8 cellular contexts compared by ENCODE assay signal in the genomic region with DNA sequence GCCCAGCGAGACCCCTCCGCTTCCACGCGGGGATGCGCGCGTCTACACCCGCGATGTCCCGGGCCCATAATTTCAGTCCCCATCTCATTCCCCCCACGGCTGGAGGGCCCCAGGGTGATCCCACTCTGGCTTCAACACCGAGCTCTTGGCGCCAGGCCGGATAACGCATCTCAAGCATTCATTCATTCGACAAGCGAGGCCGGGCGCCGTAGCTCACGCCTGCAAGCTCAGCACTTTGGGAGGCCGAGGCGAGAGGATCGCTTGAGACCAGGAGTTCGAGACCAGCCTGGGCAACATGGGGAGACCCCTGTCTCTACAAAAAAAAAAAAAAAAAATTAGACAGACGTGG.
DNase-seq lines count a peak whose midpoint lies in the region; ATAC-seq and TF ChIP-seq lines count a peak whose summit lies in the region.

No MANE protein-coding gene starts in this region.

- DNase-seq in AG10803 (ENCODE audit: low read depth) (no peak), caudate nucleus (lab: John Stamatoyannopoulos, UW) (peak in 1 of 61 donors; percentile 51), KG1 (lab: John Stamatoyannopoulos, UW) (no peak), NOMO-1 (lab: John Stamatoyannopoulos, UW; ENCODE audit: unreplicated experiment in 2 of 2) (no peak), dedifferentiated amniotic fluid mesenchymal stem cell (ENCODE audit: extremely low spot score) (no peak)

- H3K9me3 ChIP-seq in muscle layer of colon (ENCODE audit: low read length) = no peaks in the 10 kb centered on the region

- H3K27me3 ChIP-seq in muscle layer of colon (ENCODE audit: control insufficient read depth in 1 of 2, insufficient read depth in 2 of 2, low read length in 2 of 2) = no peaks in the 10 kb centered on the region

- ATAC-seq in HG02973 (IDR thresholded peaks at IDR 0.05; ENCODE audit: unreplicated experiment) (peak; percentile 11), HG03457 (IDR thresholded peaks at IDR 0.05; ENCODE audit: unreplicated experiment) (no peak)

- H3K4me3 ChIP-seq in AG10803 (ENCODE audit: low read length) (peak overlapping the region; percentile 54), muscle layer of colon (ENCODE audit: low read depth in 1 of 2, low read length in 2 of 2) (peak overlapping the region; percentile 27 to 56)

- no peaks in the 10 kb centered on the region for H3K36me3 ChIP-seq in muscle layer of colon (ENCODE audit: insufficient read depth, low read length)

- peak overlapping the region; percentile 76 for H3K27ac ChIP-seq in caudate nucleus (ENCODE audit: low read depth, low read length)
- H3K27ac ChIP-seq in muscle layer of colon (ENCODE audit: low read depth, low read length) = peak overlapping the region; percentile 52

- no peak for TF ChIP-seq CTCF in AG10803 (conservative IDR thresholded peaks at IDR 0.05; ENCODE audit: low read length)

- no peaks in the 10 kb centered on the region for H3K4me1 ChIP-seq in muscle layer of colon (ENCODE audit: insufficient read depth, low read length)

- H3K9ac ChIP-seq in muscle layer of colon (ENCODE audit: low read length) = no peak overlapping the region
